In genomic region chr2:75488157-75488556, GRCh38 we compare ENCODE assay signal across 34 cellular contexts.
"Had no signal": no experiment of that assay in that cellular context is flagged by ENCODE, and none has a peak within 500 bp of the region (broad histone marks: within the 10 kb centered on the region; RNA-seq: fewer than 3 reads in every experiment).

No MANE protein-coding gene starts in this region.

- H3K9me3 ChIP-seq: MG63 had no signal

- DNase-seq: Karpas-422, Kasumi-1, MG63, MM.1S, MV-4-11, NCI-H1048, NCI-H1092, NCI-H1092 treated with DMSO at 0.1 percent for 48 hours, NCI-H1105, NCI-H1105 treated with DMSO at 0.1 percent for 48 hours, NCI-H1417, NCI-H1417 treated with DMSO at 0.1 percent for 48 hours, NCI-H1436, NCI-H1436 treated with DMSO at 0.1 percent for 48 hours, NCI-H146, NCI-H1694, NCI-H1694 treated with DMSO at 0.1 percent for 48 hours, NCI-H187, NCI-H187 treated with DMSO at 0.1 percent for 48 hours, NCI-H1930, NCI-H2029, NCI-H2029 treated with DMSO at 0.1 percent for 48 hours, NCI-H2081, NCI-H2081 treated with DMSO at 0.1 percent for 48 hours, NCI-H2107, NCI-H2171, NCI-H2171 treated with DMSO at 0.1 percent for 48 hours, NCI-H2227 treated with DMSO at 0.1 percent for 48 hours, NCI-H226, NCI-H345, NCI-H446, NCI-H446 treated with DMSO at 0.1 percent for 48 hours, NCI-H510A, NCI-H510A treated with DMSO at 0.1 percent for 48 hours had no signal

- H3K4me3 ChIP-seq: MG63 had no signal

- H3K27me3 ChIP-seq: MG63 had no signal
